Comparison of ENCODE assay signal across 17 cellular contexts in the genomic region with DNA sequence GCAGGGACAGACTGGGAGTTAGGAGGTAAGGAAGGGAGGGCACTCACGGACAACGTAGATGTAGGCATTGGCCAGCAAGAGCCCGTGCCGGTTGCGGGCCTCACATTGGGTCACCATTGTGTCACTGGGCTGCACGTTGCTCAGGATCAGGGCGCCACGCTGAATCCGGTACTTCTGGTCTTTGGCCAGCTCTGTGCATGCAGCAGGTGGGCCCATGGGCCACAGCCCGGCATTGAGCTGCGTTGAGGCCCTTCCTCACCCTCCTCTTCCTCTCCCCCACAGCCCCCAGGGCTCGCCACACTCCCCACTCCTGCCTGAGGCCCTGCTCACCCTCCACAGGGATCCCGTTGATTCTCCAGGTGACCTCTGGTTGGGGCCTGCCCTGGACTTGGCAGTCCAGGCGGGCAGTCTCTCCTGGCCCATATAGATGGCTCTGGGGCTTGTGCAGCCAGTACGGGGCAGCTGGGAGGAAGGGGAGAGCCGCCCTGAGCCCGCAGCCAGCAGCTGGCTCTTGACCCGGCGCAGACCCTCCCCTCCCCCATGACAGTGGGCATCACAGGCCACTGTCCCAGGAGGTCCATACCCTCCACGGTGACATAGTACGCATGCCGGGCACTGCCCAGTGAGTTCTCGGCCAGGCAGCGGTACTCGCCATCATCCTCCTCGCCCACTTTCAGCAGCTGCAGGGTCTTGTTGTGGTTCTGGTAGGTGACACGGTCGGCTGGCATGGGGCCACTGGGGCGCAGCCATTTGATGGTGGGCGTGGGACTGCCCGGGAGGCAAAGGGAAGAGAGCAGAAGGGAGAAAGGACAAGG. TPM values are rescaled to one million over a fixed set of nuclear protein-coding genes. Genes with fewer than 3 reads are reported as not detected.
DNase-seq lines count a peak whose midpoint lies in the region; ATAC-seq and TF ChIP-seq lines count a peak whose summit lies in the region.
"Had no signal": no experiment of that assay in that cellular context is flagged by ENCODE, and none has a peak within 500 bp of the region (broad histone marks: within the 10 kb centered on the region; RNA-seq: fewer than 3 reads in every experiment).

No MANE protein-coding gene starts in this region.

- no peak overlapping the region for H2AFZ ChIP-seq in osteoblast (ENCODE audit: low read length)

- H3K36me3 ChIP-seq in H7 (replicated peaks; ENCODE audit: control insufficient read depth, insufficient read depth, low read length) = no peaks in the 10 kb centered on the region; the same call in 1 of the 2 replicates
- H3K36me3 ChIP-seq in osteoblast (ENCODE audit: insufficient read depth, low read length) = no peaks in the 10 kb centered on the region
- H3K36me3 ChIP-seq in uterus = no peaks in the 10 kb centered on the region

- no peak for ATAC-seq in left cardiac atrium
- ATAC-seq: HepG2 had no signal

- H3K9me3 ChIP-seq in osteoblast (ENCODE audit: low read depth, low read length) (no peaks in the 10 kb centered on the region), uterus (no peaks in the 10 kb centered on the region)

- DNase-seq in cardiac septum (ENCODE audit: low spot score) (peak; percentile 72), left cardiac atrium (no peak), H7 (peak; percentile 34), osteoblast (ENCODE audit: insufficient read length, low spot score, missing footprints) (peak; percentile 72), head of caudate nucleus (no peak), uterus (no peak), NCI-H1105 (lab: John Stamatoyannopoulos, UW) (no peak)
- DNase-seq: ACHN; C1 segment of cervical spinal cord; Calu3; CD4-positive, alpha-beta T cell; DMS79; HCEC 1CT; HFFc6 had no signal

- TF ChIP-seq CTCF in osteoblast (IDR thresholded peaks at IDR 0.05; ENCODE audit: extremely low read depth, low read depth, low read length) (no peak), uterus (IDR thresholded peaks at IDR 0.05) (no peak)

- H4K20me1 ChIP-seq in osteoblast (ENCODE audit: insufficient read depth, low read length) = peaks cover 4% of the 10 kb centered on the region

- H3K27ac ChIP-seq in osteoblast (ENCODE audit: low read depth, low read length) = no peak overlapping the region
- no peak overlapping the region for H3K27ac ChIP-seq in uterus

- H3K27me3 ChIP-seq in H7 (ENCODE audit: control insufficient read depth, insufficient read depth, low read length) = no peaks in the 10 kb centered on the region
- peaks cover 5% of the 10 kb centered on the region for H3K27me3 ChIP-seq in osteoblast (ENCODE audit: insufficient read depth, low read length)
- no peaks in the 10 kb centered on the region for H3K27me3 ChIP-seq in uterus

- no peaks in the 10 kb centered on the region for H3K4me1 ChIP-seq in osteoblast (ENCODE audit: insufficient read depth, low read length)
- H3K4me1 ChIP-seq in uterus = no peaks in the 10 kb centered on the region

- no peak for TF ChIP-seq POLR2A in uterus (IDR thresholded peaks at IDR 0.05)

- H3K4me2 ChIP-seq in osteoblast (ENCODE audit: insufficient read depth, low read length) = no peak overlapping the region

- H3K79me2 ChIP-seq in osteoblast (ENCODE audit: insufficient read depth, low read length) = no peaks in the 10 kb centered on the region

- H3K4me3 ChIP-seq in H7 (ENCODE audit: insufficient read depth, low read depth, low read length) (no peak overlapping the region), osteoblast (ENCODE audit: insufficient read depth, low read length) (no peak overlapping the region), uterus (no peak overlapping the region)

- intact Hi-C loops in cardiac septum (cut with DNase I) (no loop called here), left cardiac atrium (cut with DNase I) (no loop called here), head of caudate nucleus (cut with DNase I) (no loop called here), uterus (cut with DNase I; ENCODE audit: low total_unique reads) (no loop called here)

RNA-seq across cellular contexts. Expression of gene L1CAM, which starts 16.3 kb away (rescaled TPM):
- 1.5 TPM for total RNA-seq in cardiac septum
- 1 to 10 TPM; 4.3 to 9.2 TPM for total RNA-seq in left cardiac atrium
- 9.9 and 17.0 TPM in 2 replicates for total RNA-seq in H7 (2014; rRNA removed; shearing (Covaris generic))
- under 0.01 TPM in 2 replicates for total RNA-seq in osteoblast
- 1 to 10 TPM in 2 of 4 donors, under 1 TPM in 1, not detected in 1; 0.26 to 5.1 (median 2.8) TPM for total RNA-seq in uterus

RNA-seq across cellular contexts. Expression of gene AVPR2, which starts 34.8 kb away (rescaled TPM):
- total RNA-seq in cardiac septum (3.3 TPM), left cardiac atrium (1 to 10 TPM; 3.7 to 3.8 TPM), osteoblast (not detected in 2 replicates), uterus (1 to 10 TPM in 2 of 4 donors, under 1 TPM in 1, not detected in 1; 0.35 to 5.2 (median 4.4) TPM)
- total RNA-seq in H7 (2014; rRNA removed; shearing (Covaris generic)) = not detected in 2 replicates
- total RNA-seq: Calu3; CD4-positive, alpha-beta T cell; G401; H1; HepG2; HFFc6 had no signal

RNA-seq across cellular contexts. Expression of gene PDZD4, which starts 39.3 kb away (rescaled TPM):
- total RNA-seq in cardiac septum (4.1 TPM), left cardiac atrium (1 to 10 TPM; 4.0 to 4.3 TPM), osteoblast (under 0.01 TPM in 2 replicates), uterus (10 to 100 TPM in 3 of 4 donors, 1 to 10 TPM in 1; 2.6 to 21.3 (median 16.8) TPM)
- total RNA-seq in H7 (2014; rRNA removed; shearing (Covaris generic)) = 73.0 and 76.3 TPM in 2 replicates
- total RNA-seq: HepG2, HFFc6 had no signal

RNA-seq across cellular contexts. Expression of gene ARHGAP4, which starts 56.4 kb away (rescaled TPM):
- total RNA-seq in cardiac septum (22.9 TPM), left cardiac atrium (10 to 100 TPM; 19.3 to 20.4 TPM), osteoblast (0.88 and 1.4 TPM in 2 replicates), uterus (10 to 100 TPM in 2 of 4 donors, 1 to 10 TPM in 2; 5.1 to 28.3 (median 15.8) TPM)
- total RNA-seq in H7 (2014; rRNA removed; shearing (Covaris generic)) = 39.4 and 51.3 TPM in 2 replicates

Comparison
In these comparisons a context has a peak if more than half of its experiments do, and no peak if none do; other contexts are left out.
1. DNase-seq: peak in cardiac septum (single experiment), H7 (single experiment) and osteoblast (single experiment); none in left cardiac atrium (single experiment), head of caudate nucleus (0 of 42), uterus (0 of 2) and NCI-H1105 (single experiment).